8 cellular contexts compared by ENCODE assay signal in the genomic region with DNA sequence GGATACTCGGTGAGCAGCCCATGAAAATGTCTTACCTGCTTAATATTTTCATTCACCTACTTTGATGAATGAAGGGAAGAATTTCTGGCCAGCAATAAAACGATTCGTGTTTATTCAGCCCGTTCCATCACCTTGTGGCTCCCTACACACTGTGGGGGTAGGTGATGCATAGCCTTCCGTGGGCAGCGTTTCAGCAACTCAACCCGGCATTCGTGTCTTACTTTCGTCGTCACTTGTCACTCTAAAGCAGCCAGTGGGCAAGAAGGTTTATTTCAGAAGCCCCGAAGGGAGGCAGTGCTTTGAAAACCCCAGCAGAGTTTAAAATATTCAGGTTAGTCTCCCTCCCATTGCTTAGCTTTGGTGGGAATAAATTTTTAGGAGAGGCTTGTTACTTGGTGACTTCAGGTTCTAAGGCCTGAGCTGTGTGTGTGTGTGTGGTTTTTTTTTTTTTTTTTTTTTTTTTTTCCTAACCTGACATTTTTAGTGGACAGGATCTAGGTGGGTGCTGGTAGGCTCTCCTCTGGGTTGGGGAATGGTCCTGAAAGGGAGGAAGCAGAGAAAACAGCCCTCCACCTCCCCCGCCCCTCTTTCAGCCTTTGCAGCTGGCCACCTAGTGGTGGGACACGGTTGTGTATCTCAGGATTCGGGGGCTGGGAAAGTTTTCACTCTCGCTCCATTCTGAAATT. TPM values are rescaled to one million over a fixed set of nuclear protein-coding genes. Genes with fewer than 3 reads are reported as not detected.
DNase-seq lines count a peak whose midpoint lies in the region; ATAC-seq and TF ChIP-seq lines count a peak whose summit lies in the region.

No MANE protein-coding gene starts in this region.

- H4K5ac ChIP-seq in H9 (ENCODE audit: insufficient read length, low read depth, low read length) = no peak overlapping the region

- H3K36me3 Mint-ChIP-seq in H9 (ENCODE audit: insufficient read depth in 1 of 3, low read depth in 3 of 3) = no peaks in the 10 kb centered on the region; a peak in 1 of 7 replicates
- H3K36me3 Mint-ChIP-seq in progenitor cell of endocrine pancreas (ENCODE audit: insufficient read depth) = no peaks in the 10 kb centered on the region

- H3K23me2 ChIP-seq in H9 (ENCODE audit: insufficient read length, low read depth, low read length, poor library complexity, severe bottlenecking) = peaks cover 6% of the 10 kb centered on the region

- peak overlapping the region; percentile 65 to 89 for H3K4me3 ChIP-seq in aorta (ENCODE audit: low read length in 2 of 2)

- no peak overlapping the region for H3K9ac ChIP-seq in H9 (ENCODE audit: extremely low read depth, insufficient read length, low read length)

- H4K8ac ChIP-seq in H9 (replicated peaks; ENCODE audit: insufficient read length, low read depth, low read length) = no peak overlapping the region

- no peak overlapping the region for H3T11ph ChIP-seq in H9 (ENCODE audit: low read length)

- H2BK12ac ChIP-seq in H9 (ENCODE audit: insufficient read length, low read depth, low read length) = no peak overlapping the region

- peak; percentile 28 for ATAC-seq in SK-N-SH treated with all-trans-retinoic acid at 6 μM for 48 hours
- peak in 1 of 2 donors; percentile 3 for ATAC-seq in left cardiac atrium
- peak; percentile 39 for ATAC-seq in aorta (ENCODE audit: low FRiP score)

- H3K9me3 ChIP-seq in H9 (ENCODE audit: control insufficient read depth, low read depth, low read length) (no peaks in the 10 kb centered on the region), aorta (ENCODE audit: control insufficient read depth, low read length) (no peaks in the 10 kb centered on the region)

- no peak overlapping the region for H4K91ac ChIP-seq in H9 (ENCODE audit: insufficient read length, low read depth, low read length)

- no peak overlapping the region for H3K4ac ChIP-seq in H9 (ENCODE audit: low read depth, low read length)

- H3K4me1 ChIP-seq in H9 (ENCODE audit: insufficient read depth, low read length) (no peaks in the 10 kb centered on the region), aorta (ENCODE audit: control insufficient read depth in 1 of 2, insufficient read depth in 2 of 2, low read length in 2 of 2) (peaks cover 0 to 11% of the 10 kb centered on the region in 2 donors)

- H4K20me1 ChIP-seq in H9 (ENCODE audit: control insufficient read depth, insufficient read depth, insufficient read length) = no peaks in the 10 kb centered on the region

- H3K79me1 ChIP-seq in H9 (ENCODE audit: insufficient read depth, low read depth, low read length, poor library complexity, severe bottlenecking) = no peaks in the 10 kb centered on the region

- H3K4me2 ChIP-seq in H9 (ENCODE audit: insufficient read depth, insufficient read length, low read length) = peak overlapping the region; percentile 30

- H3K27me3 Mint-ChIP-seq in H9 (ENCODE audit: low read depth) = peaks cover 24% of the 10 kb centered on the region
- H3K27me3 Mint-ChIP-seq in progenitor cell of endocrine pancreas = no peaks in the 10 kb centered on the region

- H3K23ac ChIP-seq in H9 (ENCODE audit: insufficient read length, low read depth, low read length) = no peak overlapping the region

- H3K9me3 Mint-ChIP-seq in H9 = no peaks in the 10 kb centered on the region; a peak in 2 of 5 replicates
- no peaks in the 10 kb centered on the region for H3K9me3 Mint-ChIP-seq in progenitor cell of endocrine pancreas (ENCODE audit: low read depth)

- H3K79me2 ChIP-seq in H9 (ENCODE audit: insufficient read depth, low read length) = no peaks in the 10 kb centered on the region

- TF ChIP-seq CTCF in H9 (conservative IDR thresholded peaks at IDR 0.05) (peak; percentile 82), progenitor cell of endocrine pancreas (IDR thresholded peaks at IDR 0.05; ENCODE audit: unreplicated experiment) (peak; percentile 84)

- H3K4me3 Mint-ChIP-seq in H9 (peak overlapping the region in 1 of 2 experiments; percentile 87; a peak in 3 of 5 replicates), progenitor cell of endocrine pancreas (ENCODE audit: low read depth) (peak overlapping the region; percentile 80)

- DNase-seq in AG20443 (ENCODE audit: low spot score) = peak; percentile 68
- peak; percentile 73 for DNase-seq in H9
- DNase-seq in amniotic epithelial cell (ENCODE audit: low read depth) = peak; percentile 72
- DNase-seq in left cardiac atrium = peak; percentile 76
- peak; percentile 56 for DNase-seq in progenitor cell of endocrine pancreas (ENCODE audit: low spot score, unreplicated experiment)
- peak; percentile 80 to 89 for DNase-seq in aorta
- no peak for DNase-seq in NCI-H226

- WGBS in H9 (ENCODE audit: extremely low coverage, insufficient read length, low lambda C conversion rate) = no CpG with 5 or more reads among the region's 15 CpGs
- WGBS in aorta, 2 donors = 1% methylated on average over 15 of the region's 15 CpGs

- no peak overlapping the region for H2BK15ac ChIP-seq in H9 (ENCODE audit: low read depth, low read length)

- H3K27ac Mint-ChIP-seq in H9 (no peak overlapping the region), progenitor cell of endocrine pancreas (peak overlapping the region; percentile 43)

- intact Hi-C loops in left cardiac atrium (cut with DNase I) = loop anchor here (2.0 to 10.0 kb wide), 3 partner anchors 63 to 206 kb away; no protein-coding TSS in a partner anchor
- intact Hi-C loops in aorta (cut with DNase I) = loop anchor here (5.0 kb wide), 3 partner anchors 43 to 208 kb away; no protein-coding TSS in a partner anchor

- H3K27ac ChIP-seq in H9 (ENCODE audit: insufficient read length, low read depth, low read length) = no peak overlapping the region
- H3K27ac ChIP-seq in aorta (ENCODE audit: low read depth in 1 of 2, low read length in 2 of 2) = peak overlapping the region; percentile 57 to 89

- H3K27me3 ChIP-seq in H9 (ENCODE audit: insufficient read depth, low read length) (peaks cover 12% of the 10 kb centered on the region; the same call in 1 of the 2 replicates), aorta (ENCODE audit: control insufficient read depth in 1 of 2, insufficient read depth in 2 of 2, low read length in 1 of 2) (no peaks in the 10 kb centered on the region)

- H2BK120ac ChIP-seq in H9 (ENCODE audit: low read depth, low read length, poor library complexity, severe bottlenecking) = no peak overlapping the region

- no peak overlapping the region for H2AFZ ChIP-seq in H9 (ENCODE audit: low read length)

- H3K56ac ChIP-seq in H9 (ENCODE audit: insufficient read length, low read depth, low read length) = no peak overlapping the region

- H3K4me1 Mint-ChIP-seq in H9 (peaks cover 38 to 41% of the 10 kb centered on the region in 2 experiments), progenitor cell of endocrine pancreas (ENCODE audit: low read depth) (peaks cover 52% of the 10 kb centered on the region)

- H2AK5ac ChIP-seq in H9 (ENCODE audit: insufficient read length, low read length) = no peak overlapping the region

- no peak overlapping the region for H3K18ac ChIP-seq in H9 (ENCODE audit: insufficient read length, low read depth, low read length)

- H2BK5ac ChIP-seq in H9 (ENCODE audit: insufficient read length, low read length) = no peak overlapping the region

- H3K36me3 ChIP-seq in aorta (ENCODE audit: control insufficient read depth in 1 of 2, insufficient read depth in 2 of 2, low read length in 1 of 2) = no peaks in the 10 kb centered on the region

- H2BK20ac ChIP-seq in H9 (ENCODE audit: low read depth, low read length, poor library complexity, severe bottlenecking) = no peak overlapping the region

- H3K14ac ChIP-seq in H9 (ENCODE audit: insufficient read depth, low read length) = no peak overlapping the region; the same call in 1 of the 2 replicates

TF ChIP-seq in SK-N-SH treated with all-trans-retinoic acid at 6 μM for 48 hours, 23 proteins besides CTCF, POLR2A, EP300 and RAD21:
- TF ChIP-seq ZFP3 (CRISPR knock-in tag; IDR thresholded peaks at IDR 0.05) = no peak

RNA-seq across cellular contexts. Expression of a gene that starts 1.8 kb away (rescaled TPM):
- total RNA-seq in H9 (2021) (1.1 and 1.2 TPM in 2 replicates), left cardiac atrium (10 to 100 TPM; 36.4 to 60.1 TPM), progenitor cell of endocrine pancreas (21.6 and 23.0 TPM in 2 replicates), aorta (100 to 1,000 TPM in 1 of 2 donors, 10 to 100 TPM in 1; 73.8 to 112 TPM)
- 100 to 1,000 TPM in 1 of 2 donors, 10 to 100 TPM in 1; 98.7 to 104 TPM for polyA plus RNA-seq in aorta

RNA-seq across cellular contexts. Expression of a gene that starts 30.6 kb away (rescaled TPM):
- total RNA-seq in H9 (2021) (181 TPM in 2 replicates), left cardiac atrium (100 to 1,000 TPM; 162 to 183 TPM), progenitor cell of endocrine pancreas (116 and 117 TPM in 2 replicates), aorta (10 to 100 TPM; 76.3 to 81.8 TPM)
- 100 to 1,000 TPM; 101 to 158 TPM for polyA plus RNA-seq in aorta

RNA-seq across cellular contexts. Expression of a gene that starts 43.7 kb away (rescaled TPM):
- 21.9 and 24.9 TPM in 2 replicates for total RNA-seq in H9 (2021)
- 10 to 100 TPM; 34.7 to 36.8 TPM for total RNA-seq in left cardiac atrium
- 25.7 and 27.2 TPM in 2 replicates for total RNA-seq in progenitor cell of endocrine pancreas
- 10 to 100 TPM; 11.6 to 13.4 TPM for total RNA-seq in aorta
- 10 to 100 TPM; 20.7 to 49.8 TPM for polyA plus RNA-seq in aorta

Comparison
In these comparisons a context has a peak if more than half of its experiments do, and no peak if none do; other contexts are left out.
1. RNA of a gene that starts 1.8 kb away (total RNA-seq): 73.8 to 112 TPM in aorta, 36.4 to 60.1 TPM in left cardiac atrium and 21.6 to 23.0 TPM in progenitor cell of endocrine pancreas; 1.1 to 1.2 TPM in H9; every median in the first group is over 10 times any median in the second.